ENCODE assay signal across 23 cellular contexts in genomic region chr10:90354914-90355313, GRCh38.
"Had no signal": no experiment of that assay in that cellular context is flagged by ENCODE, and none has a peak within 500 bp of the region (broad histone marks: within the 10 kb centered on the region; RNA-seq: fewer than 3 reads in every experiment).

No MANE protein-coding gene starts in this region.

- H3K27ac Mint-ChIP-seq: naive thymus-derived CD4-positive, alpha-beta T cell had no signal

- H3K27me3 ChIP-seq: esophagus squamous epithelium, gastrocnemius medialis, heart right ventricle, left lung had no signal

- H3K4me1 Mint-ChIP-seq: naive thymus-derived CD4-positive, alpha-beta T cell had no signal

- H3K4me1 ChIP-seq: esophagus squamous epithelium, gastrocnemius medialis, heart right ventricle, left lung, lower lobe of right lung had no signal

- H3K27ac ChIP-seq: coronary artery, dorsolateral prefrontal cortex, esophagus squamous epithelium, gastrocnemius medialis, heart right ventricle, left lung, lower lobe of right lung had no signal

- ATAC-seq: esophagus mucosa; gastrocnemius medialis; heart right ventricle; left lung; left ventricle myocardium superior; lower lobe of right lung; naive thymus-derived CD4-positive, alpha-beta T cell had no signal

- H3K9me3 ChIP-seq: esophagus squamous epithelium, gastrocnemius medialis, heart right ventricle, left lung, lower lobe of right lung had no signal

- H3K36me3 Mint-ChIP-seq: naive thymus-derived CD4-positive, alpha-beta T cell had no signal

- H3K36me3 ChIP-seq: esophagus squamous epithelium, gastrocnemius medialis, heart right ventricle, left lung, lower lobe of right lung had no signal

- H3K4me3 ChIP-seq: coronary artery, dorsolateral prefrontal cortex, esophagus squamous epithelium, gastrocnemius medialis, heart right ventricle, left lung, lower lobe of right lung had no signal

- DNase-seq: dermis blood vessel endothelial cell; dorsolateral prefrontal cortex; effector CD4-positive, alpha-beta T cell; effector memory CD4-positive, alpha-beta T cell; erythroblast; esophagus squamous epithelium; foreskin fibroblast; foreskin melanocyte; gastrocnemius medialis; glutamatergic neuron; head of caudate nucleus; heart right ventricle; hippocampal formation; kidney; kidney glomerular epithelial cell; left lung; left ventricle myocardium superior; lower lobe of right lung; mesendoderm; midbrain; naive thymus-derived CD4-positive, alpha-beta T cell had no signal

- H3K4me3 Mint-ChIP-seq: naive thymus-derived CD4-positive, alpha-beta T cell had no signal
